Comparison of ENCODE assay signal across 8 cellular contexts in genomic region chrX:23773601-23774175, GRCh38. TPM values are rescaled to one million over a fixed set of nuclear protein-coding genes. Genes with fewer than 3 reads are reported as not detected.
DNase-seq lines count a peak whose midpoint lies in the region; ATAC-seq and TF ChIP-seq lines count a peak whose summit lies in the region.

No MANE protein-coding gene starts in this region.

- ATAC-seq in GM19351 (IDR thresholded peaks at IDR 0.05; ENCODE audit: unreplicated experiment) = peak; percentile 86
- ATAC-seq in HG03342 (IDR thresholded peaks at IDR 0.05; ENCODE audit: unreplicated experiment) = peak; percentile 91
- peak; percentile 88 for ATAC-seq in activated B cell treated with CpG ODN at 0.5 μM for 24 hours (ENCODE audit: low read depth)

- no peak overlapping the region for H3K4me3 ChIP-seq in A673 (ENCODE audit: low read depth, low read length, poor library complexity, severe bottlenecking)

- no peak overlapping the region for H3K27ac ChIP-seq in A673 (ENCODE audit: low read depth, low read length, poor library complexity, severe bottlenecking)

- BruUV-seq in A673 (replicated peaks; lab: Mats Ljungman, UMichigan) = no TSS peak

- H3K27me3 ChIP-seq in A673 (replicated peaks; ENCODE audit: insufficient read depth, low read depth, low read length, poor library complexity) = no peaks in the 10 kb centered on the region

- H3K4me1 ChIP-seq in A673 (ENCODE audit: insufficient read depth, low read length, poor library complexity, severe bottlenecking) = no peaks in the 10 kb centered on the region

- CTCF ChIA-PET in A673 (lab: Charles Lee) = no interaction called here
- CTCF ChIA-PET in activated B cell treated with CpG ODN at 0.5 μM for 24 hours (lab: Charles Lee) = no interaction called here

- peaks cover 21% of the 10 kb centered on the region for H3K4me1 Mint-ChIP-seq in activated B cell treated with CpG ODN at 0.5 μM for 24 hours

- no peaks in the 10 kb centered on the region for H3K27me3 Mint-ChIP-seq in activated B cell treated with CpG ODN at 0.5 μM for 24 hours

- peak overlapping the region; percentile 75 for H3K4me3 Mint-ChIP-seq in activated B cell treated with CpG ODN at 0.5 μM for 24 hours

- H3K9me3 Mint-ChIP-seq in activated B cell treated with CpG ODN at 0.5 μM for 24 hours = no peaks in the 10 kb centered on the region

- H3K9me3 ChIP-seq in A673 (ENCODE audit: low read depth, low read length, poor library complexity, severe bottlenecking) = no peaks in the 10 kb centered on the region

- POLR2A ChIA-PET in A673 (lab: Charles Lee; ENCODE audit: low non-redundant PET) (no interaction called here), activated B cell treated with CpG ODN at 0.5 μM for 24 hours (lab: Charles Lee) (interaction anchor here (0.5 to 3.4 kb wide), 6 partner anchors 10 to 281 kb away, joined by 3 to 36 read pairs (median 4); partner anchors contain the start of genes ACOT9, EIF2S3 and SAT1)

- H3K36me3 Mint-ChIP-seq in activated B cell treated with CpG ODN at 0.5 μM for 24 hours (ENCODE audit: low read depth) = no peaks in the 10 kb centered on the region

- H3K36me3 ChIP-seq in A673 (ENCODE audit: insufficient read depth, low read length, poor library complexity, severe bottlenecking) = no peaks in the 10 kb centered on the region

- TF ChIP-seq POLR2A in erythroblast (IDR thresholded peaks at IDR 0.05; ENCODE audit: low read length) = no peak

- TF ChIP-seq CTCF in A673 (conservative IDR thresholded peaks at IDR 0.05; ENCODE audit: low read depth, low read length) (no peak), activated B cell treated with CpG ODN at 0.5 μM for 24 hours (IDR thresholded peaks at IDR 0.05) (no peak)

- peak; percentile 40 for DNase-seq in A673 (ENCODE audit: low spot score)
- DNase-seq in activated B cell treated with CpG ODN at 0.5 μM for 24 hours = no peak
- peak; percentile 84 to 86 for DNase-seq in lung microvascular endothelial cell (ENCODE audit: low read depth in 2 of 2)
- DNase-seq in NCI-H2227 treated with DMSO at 0.1 percent for 48 hours (lab: John Stamatoyannopoulos, UW) = no peak
- DNase-seq in HuH-7 (ENCODE audit: low spot score) = no peak
- DNase-seq in erythroblast (lab: John Stamatoyannopoulos, UW) = no peak

- peak overlapping the region; percentile 96 for H3K27ac Mint-ChIP-seq in activated B cell treated with CpG ODN at 0.5 μM for 24 hours

- intact Hi-C loops in A673 (cut with micrococcal nuclease; ENCODE audit: unreplicated experiment) (no loop called here), activated B cell treated with CpG ODN at 0.5 μM for 24 hours (cut with micrococcal nuclease) (loop anchor here (1.0 to 2.0 kb wide), 4 partner anchors 8 to 107 kb away; partner anchors contain the start of genes ACOT9 and PRDX4)

RNA-seq across cellular contexts. Expression of gene SAT1, which starts 9.3 kb away (rescaled TPM):
- total RNA-seq in A673 (2021) (21.6 and 27.4 TPM in 2 replicates), activated B cell treated with CpG ODN at 0.5 μM for 24 hours (75.1 and 88.9 TPM in 2 replicates), lung microvascular endothelial cell (85.7 and 147 TPM in 2 replicates)

RNA-seq across cellular contexts. Expression of gene ACOT9, which starts 30.6 kb away (rescaled TPM):
- total RNA-seq in A673 (2021) = 33.6 and 35.4 TPM in 2 replicates
- 46.0 and 49.4 TPM in 2 replicates for total RNA-seq in activated B cell treated with CpG ODN at 0.5 μM for 24 hours
- total RNA-seq in lung microvascular endothelial cell = 54.6 and 61.0 TPM in 2 replicates

Comparison
In these comparisons a context has a peak if more than half of its experiments do, and no peak if none do; other contexts are left out.
1. DNase-seq: peak in A673 (single experiment) and lung microvascular endothelial cell (2 of 2); none in activated B cell treated with CpG ODN at 0.5 μM for 24 hours (single experiment), NCI-H2227 treated with DMSO at 0.1 percent for 48 hours (single experiment), HuH-7 (single experiment) and erythroblast (0 of 2).
2. Peak in every context shown above with its lines, with median percentiles within 50 percentile points of each other: ATAC-seq.